In the genomic region with DNA sequence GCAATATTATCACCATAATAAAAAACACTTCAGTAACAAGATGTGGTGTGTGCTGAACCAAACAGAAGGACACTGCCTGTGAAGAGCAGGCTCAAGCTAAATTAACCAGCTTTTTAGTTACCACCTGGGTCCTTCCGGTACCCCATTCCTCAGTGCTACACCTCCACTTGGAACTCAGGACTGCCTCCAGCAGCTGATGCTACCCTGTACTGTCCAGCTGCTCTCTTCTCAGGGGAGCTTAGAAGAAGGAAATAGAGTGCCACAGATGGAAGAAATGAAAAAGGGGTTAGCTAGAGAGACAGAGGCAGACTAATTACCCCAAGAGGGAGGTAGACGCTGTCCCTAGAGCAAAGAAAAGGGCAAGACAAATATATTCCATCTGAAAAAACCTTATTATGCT, we compare ENCODE assay signal across 23 cellular contexts. TPM values are rescaled to one million over a fixed set of nuclear protein-coding genes. Genes with fewer than 3 reads are reported as not detected.
A peak's percentile ranks its signal among the peaks of the same experiment; 100 is the strongest.
DNase-seq lines count a peak whose midpoint lies in the region; ATAC-seq, FAIRE-seq and TF ChIP-seq lines count a peak whose summit lies in the region.
"Had no signal": no experiment of that assay in that cellular context is flagged by ENCODE, and none has a peak within 500 bp of the region (broad histone marks: within the 10 kb centered on the region; RNA-seq: fewer than 3 reads in every experiment).

No MANE protein-coding gene starts in this region.

- no peak for DNase-seq in activated naive CD8-positive, alpha-beta T cell treated with anti-CD3 and anti-CD28 coated beads for 36 hours
- DNase-seq in WTC11 (ENCODE audit: low spot score) (no peak), type B pancreatic cell (ENCODE audit: extremely low spot score, unreplicated experiment) (no peak), GM12892 (ENCODE audit: insufficient read length) (no peak)
- DNase-seq in naive thymus-derived CD8-positive, alpha-beta T cell: no peak
- no peak for DNase-seq in activated effector memory CD4-positive, alpha-beta T cell treated with anti-CD3 and anti-CD28 coated beads, Interleukin-2, amount 50 U/mL, for 16 hours
- DNase-seq: activated CD4-positive, alpha-beta T cell treated with anti-CD3 and anti-CD28 coated beads for 4 hours; activated T-cell treated with anti-CD3 and anti-CD28 coated beads, Interleukin-2, amount 50 U/mL, for 4 hours; anterior cingulate cortex; cortex of kidney; heart right ventricle; kidney; midbrain; MM.1S; NCI-H2029 treated with DMSO at 0.1 percent for 48 hours; NK-92 treated with Interleukin-12 subunit alpha and Interleukin-12 subunit beta, amount 100 ng/mL, for 24 hours; Right ventricle myocardium superior; stimulated activated CD4-positive, alpha-beta T cell treated with anti-CD3 and anti-CD28 coated beads, Interleukin-1b, Interleukin-23, amount 100 ng/mL, for 48 hours; T-helper 9 cell had no signal

- CTCF ChIA-PET in WTC11 (lab: Charles Lee): interaction anchor here (2.1 kb wide), 1 partner anchor 50 kb away, joined by 10 read pairs; no protein-coding TSS in a partner anchor

- TF ChIP-seq POLR2A in GM12892 (IDR thresholded peaks at IDR 0.05; ENCODE audit: low read depth, low read length): no peak

- POLR2A ChIA-PET in WTC11 (lab: Charles Lee): no interaction called here
- POLR2A ChIA-PET in naive thymus-derived CD8-positive, alpha-beta T cell (lab: Charles Lee): no interaction called here

- TF ChIP-seq CTCF in WTC11 (IDR thresholded peaks at IDR 0.05) (no peak), type B pancreatic cell (conservative IDR thresholded peaks at IDR 0.05) (no peak)

- peak overlapping the region; percentile 8 for H3K4me3 Mint-ChIP-seq in activated naive CD8-positive, alpha-beta T cell
- H3K4me3 Mint-ChIP-seq in activated naive CD8-positive, alpha-beta T cell treated with anti-CD3 and anti-CD28 coated beads for 36 hours: no peak overlapping the region
- no peak overlapping the region for H3K4me3 Mint-ChIP-seq in WTC11
- peak overlapping the region in 8 of 10 donors; percentile 3 to 55 (median 38) for H3K4me3 Mint-ChIP-seq in naive thymus-derived CD8-positive, alpha-beta T cell
- no peak overlapping the region for H3K4me3 Mint-ChIP-seq in type B pancreatic cell
- H3K4me3 Mint-ChIP-seq: activated T-cell treated with anti-CD3 and anti-CD28 coated beads, Interleukin-2, amount 50 U/mL, for 4 hours had no signal

- H3K9me3 Mint-ChIP-seq in activated naive CD8-positive, alpha-beta T cell (ENCODE audit: low read depth): no peaks in the 10 kb centered on the region
- no peaks in the 10 kb centered on the region for H3K9me3 Mint-ChIP-seq in activated naive CD8-positive, alpha-beta T cell treated with anti-CD3 and anti-CD28 coated beads for 36 hours
- H3K9me3 Mint-ChIP-seq in WTC11 (no peaks in the 10 kb centered on the region), type B pancreatic cell (no peaks in the 10 kb centered on the region)
- no peaks in the 10 kb centered on the region for H3K9me3 Mint-ChIP-seq in naive thymus-derived CD8-positive, alpha-beta T cell
- H3K9me3 Mint-ChIP-seq: activated T-cell treated with anti-CD3 and anti-CD28 coated beads, Interleukin-2, amount 50 U/mL, for 4 hours had no signal

- no peak for FAIRE-seq in GM12892 (lab: Jason Lieb, UNC)
- FAIRE-seq: HTR-8/SVneo, kidney had no signal

- H3K36me3 Mint-ChIP-seq in activated naive CD8-positive, alpha-beta T cell: peaks cover 5% of the 10 kb centered on the region
- peaks cover 33% of the 10 kb centered on the region for H3K36me3 Mint-ChIP-seq in activated naive CD8-positive, alpha-beta T cell treated with anti-CD3 and anti-CD28 coated beads for 36 hours
- H3K36me3 Mint-ChIP-seq in WTC11 (peaks cover 32% of the 10 kb centered on the region), type B pancreatic cell (peaks cover 15% of the 10 kb centered on the region)
- peaks cover under 1 to 73% (median 3%) of the 10 kb centered on the region in 3 donors for H3K36me3 Mint-ChIP-seq in naive thymus-derived CD8-positive, alpha-beta T cell

- H3K27ac Mint-ChIP-seq in activated naive CD8-positive, alpha-beta T cell: peak overlapping the region; percentile 30
- no peak overlapping the region for H3K27ac Mint-ChIP-seq in activated naive CD8-positive, alpha-beta T cell treated with anti-CD3 and anti-CD28 coated beads for 36 hours
- peak overlapping the region; percentile 40 for H3K27ac Mint-ChIP-seq in WTC11
- H3K27ac Mint-ChIP-seq in naive thymus-derived CD8-positive, alpha-beta T cell: peak overlapping the region in 4 of 10 donors; percentile 1 to 56 (median 6)
- H3K27ac Mint-ChIP-seq in type B pancreatic cell: peak overlapping the region; percentile 49

- no peaks in the 10 kb centered on the region for H3K27me3 Mint-ChIP-seq in activated naive CD8-positive, alpha-beta T cell
- H3K27me3 Mint-ChIP-seq in activated naive CD8-positive, alpha-beta T cell treated with anti-CD3 and anti-CD28 coated beads for 36 hours: no peaks in the 10 kb centered on the region
- H3K27me3 Mint-ChIP-seq in WTC11 (ENCODE audit: low read depth) (no peaks in the 10 kb centered on the region), type B pancreatic cell (no peaks in the 10 kb centered on the region)
- no peaks in the 10 kb centered on the region for H3K27me3 Mint-ChIP-seq in naive thymus-derived CD8-positive, alpha-beta T cell

- peaks cover 75% of the 10 kb centered on the region for H3K4me1 Mint-ChIP-seq in activated naive CD8-positive, alpha-beta T cell (ENCODE audit: low read depth)
- H3K4me1 Mint-ChIP-seq in activated naive CD8-positive, alpha-beta T cell treated with anti-CD3 and anti-CD28 coated beads for 36 hours: peaks cover 49% of the 10 kb centered on the region
- H3K4me1 Mint-ChIP-seq in WTC11: peaks cover 50% of the 10 kb centered on the region
- peaks cover 27 to 82% (median 66%) of the 10 kb centered on the region in 4 donors for H3K4me1 Mint-ChIP-seq in naive thymus-derived CD8-positive, alpha-beta T cell
- H3K4me1 Mint-ChIP-seq in type B pancreatic cell (ENCODE audit: unreplicated experiment): peaks cover 39% of the 10 kb centered on the region

- ATAC-seq in WTC11: no peak
- ATAC-seq in naive thymus-derived CD8-positive, alpha-beta T cell: no peak
- ATAC-seq in HG03095 (IDR thresholded peaks at IDR 0.05; ENCODE audit: unreplicated experiment): no peak
- ATAC-seq: activated T-cell treated with anti-CD3 and anti-CD28 coated beads, Interleukin-2, amount 50 U/mL, for 4 hours; esophagus mucosa had no signal

TF ChIP-seq in WTC11, 78 proteins besides CTCF, POLR2A, EP300 and RAD21:
- TF ChIP-seq GRHL2 (CRISPR knock-in tag; IDR thresholded peaks at IDR 0.05; ENCODE audit: insufficient replicate concordance, severe bottlenecking): no peak
- TF ChIP-seq, protein P1, sequence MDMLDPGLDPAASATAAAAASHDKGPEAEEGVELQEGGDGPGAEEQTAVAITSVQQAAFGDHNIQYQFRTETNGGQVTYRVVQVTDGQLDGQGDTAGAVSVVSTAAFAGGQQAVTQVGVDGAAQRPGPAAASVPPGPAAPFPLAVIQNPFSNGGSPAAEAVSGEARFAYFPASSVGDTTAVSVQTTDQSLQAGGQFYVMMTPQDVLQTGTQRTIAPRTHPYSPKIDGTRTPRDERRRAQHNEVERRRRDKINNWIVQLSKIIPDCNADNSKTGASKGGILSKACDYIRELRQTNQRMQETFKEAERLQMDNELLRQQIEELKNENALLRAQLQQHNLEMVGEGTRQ (CRISPR knock-in tag; IDR thresholded peaks at IDR 0.05): no peak
- TF ChIP-seq, protein P2, sequence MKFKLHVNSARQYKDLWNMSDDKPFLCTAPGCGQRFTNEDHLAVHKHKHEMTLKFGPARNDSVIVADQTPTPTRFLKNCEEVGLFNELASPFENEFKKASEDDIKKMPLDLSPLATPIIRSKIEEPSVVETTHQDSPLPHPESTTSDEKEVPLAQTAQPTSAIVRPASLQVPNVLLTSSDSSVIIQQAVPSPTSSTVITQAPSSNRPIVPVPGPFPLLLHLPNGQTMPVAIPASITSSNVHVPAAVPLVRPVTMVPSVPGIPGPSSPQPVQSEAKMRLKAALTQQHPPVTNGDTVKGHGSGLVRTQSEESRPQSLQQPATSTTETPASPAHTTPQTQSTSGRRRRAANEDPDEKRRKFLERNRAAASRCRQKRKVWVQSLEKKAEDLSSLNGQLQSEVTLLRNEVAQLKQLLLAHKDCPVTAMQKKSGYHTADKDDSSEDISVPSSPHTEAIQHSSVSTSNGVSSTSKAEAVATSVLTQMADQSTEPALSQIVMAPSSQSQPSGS (CRISPR knock-in tag; IDR thresholded peaks at IDR 0.05; ENCODE audit: borderline replicate concordance, low read depth): no peak

RNA-seq across cellular contexts. Expression of a gene that starts 5.7 kb away (rescaled TPM):
- 10 to 100 TPM; 37.8 to 39.1 TPM for total RNA-seq in activated naive CD8-positive, alpha-beta T cell treated with anti-CD3 and anti-CD28 coated beads for 36 hours
- total RNA-seq in WTC11 (2021) (39.7 to 44.6 TPM (median 44.0 TPM) in 3 replicates), type B pancreatic cell (ENCODE audit: low replicate concordance) (56.6 and 57.1 TPM in 2 replicates)
- 10 to 100 TPM; 70.1 to 82.4 TPM for total RNA-seq in naive thymus-derived CD8-positive, alpha-beta T cell
- polyA plus RNA-seq in naive thymus-derived CD8-positive, alpha-beta T cell: 1 to 10 TPM; 2.1 to 3.7 (median 3.1) TPM
- polyA plus RNA-seq in GM12892 (2012; ENCODE audit: missing spikeins): 20.4 TPM

Comparison
In these comparisons a context has a peak if more than half of its experiments do, and no peak if none do; other contexts are left out.
1. H3K4me3 Mint-ChIP-seq: peak in activated naive CD8-positive, alpha-beta T cell (single experiment) and naive thymus-derived CD8-positive, alpha-beta T cell (8 of 10); none in activated naive CD8-positive, alpha-beta T cell treated with anti-CD3 and anti-CD28 coated beads for 36 hours (single experiment), WTC11 (single experiment) and type B pancreatic cell (single experiment).